Comparison of ENCODE assay signal across 3 cellular contexts in genomic region chr7:73391396-73391795, GRCh38. TPM values are rescaled to one million over a fixed set of nuclear protein-coding genes. Genes with fewer than 3 reads are reported as not detected.
"Had no signal": no experiment of that assay in that cellular context is flagged by ENCODE, and none has a peak within 500 bp of the region (broad histone marks: within the 10 kb centered on the region; RNA-seq: fewer than 3 reads in every experiment).

No MANE protein-coding gene starts in this region.

- DNase-seq: GDM1, GF-D8 had no signal

- ATAC-seq: GM12878 had no signal

- H3K4me3 ChIP-seq: GM12878 had no signal

RNA-seq across cellular contexts. Expression of gene FZD9, which starts 42.2 kb away (rescaled TPM):
- total RNA-seq: GM12878 had no signal
